ENCODE assay signal across 13 cellular contexts in the genomic region with DNA sequence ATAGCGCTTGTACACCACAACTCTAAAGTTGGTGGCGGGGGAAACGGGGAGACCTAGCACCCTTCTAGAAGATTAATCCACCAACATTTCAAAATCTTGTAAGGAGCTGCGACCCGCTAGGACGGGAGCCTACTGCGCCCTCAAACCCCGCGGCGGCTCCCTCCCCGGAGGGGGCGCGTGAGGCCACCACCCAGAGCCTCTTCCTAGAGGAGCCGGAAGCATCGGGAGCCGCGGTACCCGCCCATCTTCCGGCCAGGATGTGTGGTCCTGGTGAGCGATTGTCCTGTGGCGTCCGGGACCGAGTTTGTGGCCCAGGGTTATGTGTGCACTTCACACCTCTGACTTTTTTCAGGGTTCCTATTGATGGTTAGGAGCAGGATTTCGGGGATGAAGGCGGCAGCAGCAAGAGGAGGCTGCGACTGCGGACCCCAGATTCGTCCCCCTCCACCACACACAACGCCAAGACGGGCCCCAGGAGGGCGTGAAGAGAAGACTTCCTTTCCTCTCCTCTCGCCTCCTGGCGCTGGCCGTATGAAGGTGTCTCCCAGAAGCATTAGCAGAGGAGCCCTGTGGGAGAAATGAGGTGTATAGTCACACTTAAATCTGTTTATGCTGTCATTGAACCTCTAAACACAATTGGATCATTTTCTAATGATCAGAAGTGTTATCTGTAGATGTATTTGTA. TPM values are rescaled to one million over a fixed set of nuclear protein-coding genes. Genes with fewer than 3 reads are reported as not detected.
A peak's percentile ranks its signal among the peaks of the same experiment; 100 is the strongest.
DNase-seq lines count a peak whose midpoint lies in the region; ATAC-seq and TF ChIP-seq lines count a peak whose summit lies in the region.
"Had no signal": no experiment of that assay in that cellular context is flagged by ENCODE, and none has a peak within 500 bp of the region (broad histone marks: within the 10 kb centered on the region; RNA-seq: fewer than 3 reads in every experiment).

No MANE protein-coding gene starts in this region.

- peak; percentile 43 for ATAC-seq in gastroesophageal sphincter
- ATAC-seq in GM18519 (IDR thresholded peaks at IDR 0.05; ENCODE audit: low FRiP score, unreplicated experiment): no peak
- ATAC-seq: stimulated activated effector memory CD8-positive, alpha-beta T cell treated with anti-CD3 and anti-CD28 coated beads, Interleukin-12 subunit alpha, Interleukin-12 subunit beta, amount 100 ng/mL, for 72 hours had no signal

- H3K4me2 ChIP-seq in SK-N-SH: no peak overlapping the region

- peaks cover 28% of the 10 kb centered on the region for H3K9me3 Mint-ChIP-seq in type B pancreatic cell
- H3K9me3 Mint-ChIP-seq in mesothelial cell of epicardium: peaks cover 57% of the 10 kb centered on the region

- H3K36me3 ChIP-seq in SK-N-SH (replicated peaks in 1 of 2; ENCODE audit: control insufficient read depth in 1 of 2, insufficient read depth in 2 of 2, low read length in 1 of 2) (no peaks in the 10 kb centered on the region), gastroesophageal sphincter (peaks cover 0 to 34% of the 10 kb centered on the region in 2 donors)
- H3K36me3 ChIP-seq: MG63 had no signal

- no peaks in the 10 kb centered on the region for H3K9me2 ChIP-seq in SK-N-SH

- CTCF ChIA-PET in SK-N-SH (lab: Yijun Ruan, JAX): interaction anchor here (0.8 to 1.7 kb wide), 2 partner anchors 14 to 46 kb away, joined by 3 to 7 read pairs; no protein-coding TSS in a partner anchor

- POLR2A ChIA-PET in SK-N-SH (lab: Yijun Ruan, JAX): interaction anchor here (0.7 to 1.3 kb wide), 3 partner anchors 14 to 46 kb away, joined by 3 to 4 read pairs (median 4); a partner anchor contains a TSS

- H4K20me1 ChIP-seq in SK-N-SH (ENCODE audit: insufficient read depth): no peaks in the 10 kb centered on the region

- DNase-seq in AG09309 (ENCODE audit: low read depth): no peak
- peak; percentile 85 for DNase-seq in SK-N-SH
- peak; percentile 7 for DNase-seq in putamen (ENCODE audit: low spot score)
- no peak for DNase-seq in type B pancreatic cell (ENCODE audit: extremely low spot score, unreplicated experiment)
- no peak for DNase-seq in DMS53 treated with DMSO at 0.1 percent for 48 hours (lab: John Stamatoyannopoulos, UW; ENCODE audit: unreplicated experiment)
- no peak for DNase-seq in mesothelial cell of epicardium (ENCODE audit: low spot score in 2 of 2, unreplicated experiment in 2 of 2)
- DNase-seq: MG63, NCI-H510A treated with DMSO at 0.1 percent for 48 hours had no signal

- H2AFZ ChIP-seq in SK-N-SH (ENCODE audit: low read depth): peak overlapping the region; percentile 73; the same call in 1 of the 2 replicates

- H3K27ac ChIP-seq in SK-N-SH (ENCODE audit: low read depth in 2 of 2, low read length in 1 of 2) (peak overlapping the region in 1 of 2 experiments; percentile 16; a peak in 1 of 4 replicates), gastroesophageal sphincter (no peak overlapping the region)
- H3K27ac ChIP-seq: VCaP had no signal

- H3K9me3 ChIP-seq in SK-N-SH (no peaks in the 10 kb centered on the region), gastroesophageal sphincter (peaks cover 0 to 19% (median 0%) of the 10 kb centered on the region in 3 donors)
- H3K9me3 ChIP-seq: MG63 had no signal

- no peaks in the 10 kb centered on the region for H3F3A ChIP-seq in SK-N-SH (replicated peaks; ENCODE audit: insufficient read depth)

- H3K27ac Mint-ChIP-seq in type B pancreatic cell (no peak overlapping the region), mesothelial cell of epicardium (no peak overlapping the region)
- H3K27ac Mint-ChIP-seq: activated T-helper 2 cell treated with anti-CD3 and anti-CD28 coated beads, Interferon-gamma antibody, Interleukin-2, Interleukin-4, amounts not matched to agents 10 μg/mL and 5 μg/mL and 100 μg/mL, durations not matched to agents 14 hours and 24 hours and 36 hours; stimulated activated effector memory CD8-positive, alpha-beta T cell treated with anti-CD3 and anti-CD28 coated beads, Interleukin-12 subunit alpha, Interleukin-12 subunit beta, amount 100 ng/mL, for 72 hours had no signal

- H3K4me1 Mint-ChIP-seq in type B pancreatic cell (ENCODE audit: unreplicated experiment): no peaks in the 10 kb centered on the region
- H3K4me1 Mint-ChIP-seq in mesothelial cell of epicardium: no peaks in the 10 kb centered on the region
- H3K4me1 Mint-ChIP-seq: stimulated activated effector memory CD8-positive, alpha-beta T cell treated with anti-CD3 and anti-CD28 coated beads, Interleukin-12 subunit alpha, Interleukin-12 subunit beta, amount 100 ng/mL, for 72 hours had no signal

- H3K4me1 ChIP-seq in SK-N-SH (ENCODE audit: control insufficient read depth in 1 of 2, insufficient read depth in 2 of 2, low read depth in 1 of 2, low read length in 1 of 2): no peaks in the 10 kb centered on the region; a peak in 1 of 4 replicates
- no peaks in the 10 kb centered on the region for H3K4me1 ChIP-seq in gastroesophageal sphincter

- H3K79me2 ChIP-seq in SK-N-SH (ENCODE audit: insufficient read depth): no peaks in the 10 kb centered on the region

- H3K9ac ChIP-seq in SK-N-SH: no peak overlapping the region

- H3K4me3 Mint-ChIP-seq in type B pancreatic cell (no peak overlapping the region), mesothelial cell of epicardium (no peak overlapping the region)
- H3K4me3 Mint-ChIP-seq: stimulated activated effector memory CD8-positive, alpha-beta T cell treated with anti-CD3 and anti-CD28 coated beads, Interleukin-12 subunit alpha, Interleukin-12 subunit beta, amount 100 ng/mL, for 72 hours had no signal

- no peak for TF ChIP-seq CTCF in AG09309 (IDR thresholded peaks at IDR 0.05; ENCODE audit: control insufficient read depth, insufficient read depth, low read depth, low read length, missing control alignments)
- no peak for TF ChIP-seq CTCF in SK-N-SH (IDR thresholded peaks at IDR 0.05)
- no peak for TF ChIP-seq CTCF in gastroesophageal sphincter (IDR thresholded peaks at IDR 0.05)
- no peak for TF ChIP-seq CTCF in type B pancreatic cell (conservative IDR thresholded peaks at IDR 0.05)
- TF ChIP-seq CTCF in mesothelial cell of epicardium (IDR thresholded peaks at IDR 0.05; ENCODE audit: unreplicated experiment): no peak

- no peak for TF ChIP-seq RAD21 in SK-N-SH (IDR thresholded peaks at IDR 0.05; ENCODE audit: low read length)

- no peak for TF ChIP-seq POLR2A in gastroesophageal sphincter (IDR thresholded peaks at IDR 0.05)

- peak overlapping the region; percentile 33 for H3K4me3 ChIP-seq in AG09309 (ENCODE audit: control insufficient read depth, low read depth, low read length)
- H3K4me3 ChIP-seq in SK-N-SH (ENCODE audit: low read depth in 2 of 2, low read length in 1 of 2): peak overlapping the region in 1 of 2 experiments; percentile 48; a peak in 2 of 4 replicates
- H3K4me3 ChIP-seq in gastroesophageal sphincter: peak overlapping the region; percentile 4 to 45
- H3K4me3 ChIP-seq: MG63 had no signal

- no peak for TF ChIP-seq EP300 in SK-N-SH (IDR thresholded peaks at IDR 0.05; ENCODE audit: borderline replicate concordance in 1 of 2, low read depth in 1 of 2, low read length in 1 of 2)
- TF ChIP-seq EP300 in gastroesophageal sphincter (IDR thresholded peaks at IDR 0.05): no peak

- H3K27me3 ChIP-seq in SK-N-SH (ENCODE audit: insufficient read depth) (no peaks in the 10 kb centered on the region), gastroesophageal sphincter (peaks cover 7% of the 10 kb centered on the region)
- H3K27me3 ChIP-seq: MG63 had no signal

- H3K36me3 Mint-ChIP-seq in type B pancreatic cell (peaks cover 49% of the 10 kb centered on the region), mesothelial cell of epicardium (peaks cover 69% of the 10 kb centered on the region)

- H3K27me3 Mint-ChIP-seq in type B pancreatic cell (no peaks in the 10 kb centered on the region), mesothelial cell of epicardium (ENCODE audit: low read depth) (no peaks in the 10 kb centered on the region)

- whole genome bisulfite sequencing in SK-N-SH (ENCODE audit: low lambda C conversion rate): 26% methylated on average over 15 of the region's 34 CpGs
- WGBS in gastroesophageal sphincter (ENCODE audit: low coverage in 1 of 2), 2 donors: 19 to 20% methylated on average over 1 to 13 of the region's 34 CpGs

TF ChIP-seq in SK-N-SH, 30 proteins besides CTCF, POLR2A, EP300 and RAD21:
- TF ChIP-seq MXI1 (IDR thresholded peaks at IDR 0.05; ENCODE audit: low read depth, low read length): 0 out of 2 replicates have a peak, but pooled peaks have one; percentile 27
- TF ChIP-seq FOXM1 (IDR thresholded peaks at IDR 0.05; ENCODE audit: low read depth): no peak
- TF ChIP-seq SMC3 (IDR thresholded peaks at IDR 0.05; ENCODE audit: low read depth, low read length): no peak
- TF ChIP-seq RFX5 (IDR thresholded peaks at IDR 0.05; ENCODE audit: low read length): no peak
- TF ChIP-seq POLR2AphosphoS5 (IDR thresholded peaks at IDR 0.05; ENCODE audit: low read depth, low read length): peak; percentile 37; the same call in 1 of the 2 replicates
- TF ChIP-seq ELF1 (IDR thresholded peaks at IDR 0.05): no peak
- peak; percentile 64 for TF ChIP-seq GABPA (IDR thresholded peaks at IDR 0.05; ENCODE audit: low read depth)
- TF ChIP-seq, protein P1, sequence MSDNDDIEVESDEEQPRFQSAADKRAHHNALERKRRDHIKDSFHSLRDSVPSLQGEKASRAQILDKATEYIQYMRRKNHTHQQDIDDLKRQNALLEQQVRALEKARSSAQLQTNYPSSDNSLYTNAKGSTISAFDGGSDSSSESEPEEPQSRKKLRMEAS (IDR thresholded peaks at IDR 0.05; ENCODE audit: low read depth): 0 out of 2 replicates have a peak, but pooled peaks have one; percentile 22

RNA-seq across cellular contexts. Expression of a gene that starts 10.7 kb away (rescaled TPM):
- polyA plus RNA-seq in SK-N-SH (2012; rRNA removed): 0.21 and 0.25 TPM in 2 replicates
- polyA plus RNA-seq in SK-N-SH (2012; cell fraction: cytosol; rRNA removed): 0.31 and 0.36 TPM in 2 replicates
- polyA plus RNA-seq in SK-N-SH (2012; cell fraction: nucleus; rRNA removed): 0.25 and 0.43 TPM in 2 replicates
- total RNA-seq in gastroesophageal sphincter: 1 to 10 TPM in 1 of 4 donors, under 1 TPM in 3; 0.77 to 1.6 (median 0.80) TPM
- total RNA-seq in type B pancreatic cell (ENCODE audit: low replicate concordance): 4.3 and 8.4 TPM in 2 replicates
- 3.7 to 4.6 TPM (median 4.0 TPM) in 3 replicates for total RNA-seq in mesothelial cell of epicardium

RNA-seq across cellular contexts. Expression of a gene that starts 33.4 kb away (rescaled TPM):
- 3.7 and 6.2 TPM in 2 replicates for polyA plus RNA-seq in SK-N-SH (2012; rRNA removed)
- polyA plus RNA-seq in SK-N-SH (2012; cell fraction: cytosol; rRNA removed): 4.7 and 4.8 TPM in 2 replicates
- polyA plus RNA-seq in SK-N-SH (2012; cell fraction: nucleus; rRNA removed): 9.2 and 11.6 TPM in 2 replicates
- 1 to 10 TPM; 4.4 to 7.1 (median 5.0) TPM for total RNA-seq in gastroesophageal sphincter
- total RNA-seq in type B pancreatic cell (ENCODE audit: low replicate concordance): 8.9 and 12.1 TPM in 2 replicates
- 9.1 to 11.7 TPM (median 11.3 TPM) in 3 replicates for total RNA-seq in mesothelial cell of epicardium

RNA-seq across cellular contexts. Expression of a gene that starts 50.6 kb away (rescaled TPM):
- 4.3 and 5.8 TPM in 2 replicates for polyA plus RNA-seq in SK-N-SH (2012; rRNA removed)
- polyA plus RNA-seq in SK-N-SH (2012; cell fraction: cytosol; rRNA removed): 6.5 and 6.9 TPM in 2 replicates
- 19.8 and 37.6 TPM in 2 replicates for polyA plus RNA-seq in SK-N-SH (2012; cell fraction: nucleus; rRNA removed)
- 10 to 100 TPM; 22.0 to 32.7 (median 29.6) TPM for total RNA-seq in gastroesophageal sphincter
- 22.1 and 37.5 TPM in 2 replicates for total RNA-seq in type B pancreatic cell (ENCODE audit: low replicate concordance)
- 51.7 to 53.1 TPM (median 52.8 TPM) in 3 replicates for total RNA-seq in mesothelial cell of epicardium

Comparison
In these comparisons a context has a peak if more than half of its experiments do, and no peak if none do; other contexts are left out.
1. DNase-seq: peak in SK-N-SH (single experiment) and putamen (single experiment); none in AG09309 (single experiment), type B pancreatic cell (single experiment), DMS53 treated with DMSO at 0.1 percent for 48 hours (single experiment) and mesothelial cell of epicardium (0 of 2).